ENCODE assay signal across 15 cellular contexts in the genomic region with DNA sequence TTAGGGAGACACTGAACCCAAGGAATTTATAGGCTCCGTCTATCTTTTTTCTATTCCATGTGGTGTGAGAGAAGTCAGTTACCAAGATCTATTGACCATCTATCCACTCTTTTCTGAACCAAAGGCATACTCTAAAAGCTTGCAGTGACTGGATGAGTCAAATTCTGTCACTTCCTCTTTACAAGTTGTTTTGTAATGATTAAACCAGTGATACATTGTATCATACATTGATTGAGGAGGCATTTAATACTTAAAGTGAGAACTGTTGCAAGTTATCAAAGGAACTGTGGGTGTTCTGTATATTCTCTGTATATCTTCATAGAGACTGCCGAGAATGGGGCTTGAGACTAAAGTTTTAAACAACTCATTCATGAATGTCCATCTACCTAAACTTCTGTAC.
DNase-seq lines count a peak whose midpoint lies in the region; ATAC-seq, FAIRE-seq and TF ChIP-seq lines count a peak whose summit lies in the region.
"Had no signal": no experiment of that assay in that cellular context is flagged by ENCODE, and none has a peak within 500 bp of the region (broad histone marks: within the 10 kb centered on the region; RNA-seq: fewer than 3 reads in every experiment).

No MANE protein-coding gene starts in this region.

- no peaks in the 10 kb centered on the region for H3K27me3 ChIP-seq in keratinocyte (ENCODE audit: control insufficient read depth, extremely low read depth, insufficient read depth, low read length)
- H3K27me3 ChIP-seq: esophagus muscularis mucosa, neural progenitor cell, sigmoid colon had no signal

- no peaks in the 10 kb centered on the region for H3K9me3 ChIP-seq in keratinocyte (ENCODE audit: control insufficient read depth, low read depth, low read length)
- H3K9me3 ChIP-seq: esophagus muscularis mucosa, sigmoid colon had no signal

- POLR2A ChIA-PET in GM10248 (lab: Yijun Ruan, JAX) = no interaction called here

- H3K9me1 ChIP-seq in keratinocyte (ENCODE audit: control insufficient read depth, extremely low read depth, insufficient read depth, low read length) = no peaks in the 10 kb centered on the region

- H3K4me2 ChIP-seq in keratinocyte (ENCODE audit: control insufficient read depth, extremely low read depth, insufficient read depth, low read depth, low read length) = no peak overlapping the region
- H3K4me2 ChIP-seq: neural progenitor cell had no signal

- dilution Hi-C loops in keratinocyte (cut with MboI; ENCODE audit: extremely low pct_ligation_motif_present, low sequenced_read_pairs) = no loop called here

- no peaks in the 10 kb centered on the region for H4K20me1 ChIP-seq in keratinocyte (ENCODE audit: control insufficient read depth, extremely low read depth, insufficient read depth, low read length)

- H3K27ac ChIP-seq in keratinocyte (ENCODE audit: control insufficient read depth, insufficient read depth, low read length) = no peak overlapping the region
- H3K27ac ChIP-seq: esophagus muscularis mucosa, neural progenitor cell, sigmoid colon had no signal

- no peaks in the 10 kb centered on the region for H3K79me2 ChIP-seq in keratinocyte (ENCODE audit: control insufficient read depth, insufficient read depth, low read length)

- FAIRE-seq in RCC 7860 (lab: Jason Lieb, UNC) (peak; percentile 84), keratinocyte (lab: Jason Lieb, UNC) (peak; percentile 44), H54 (lab: Jason Lieb, UNC) (no peak)

- H3K4me1 ChIP-seq in keratinocyte (ENCODE audit: control insufficient read depth, extremely low read depth, insufficient read depth, low read length) = peaks cover 35% of the 10 kb centered on the region

- CTCF ChIA-PET in GM10248 (lab: Yijun Ruan, JAX) = interaction anchor here (2.6 kb wide), 1 partner anchor 11 kb away, joined by 15 read pairs; no protein-coding TSS in a partner anchor

- TF ChIP-seq CTCF in GM10248 (IDR thresholded peaks at IDR 0.05; ENCODE audit: control extremely low read depth, extremely low read depth, low read depth, missing control alignments) (no peak), keratinocyte (optimal IDR thresholded peaks at IDR 0.05 in 1 of 3, IDR thresholded peaks at IDR 0.05 in 1 of 3, conservative IDR thresholded peaks at IDR 0.05 in 1 of 3; ENCODE audit: extremely low read depth in 1 of 3, insufficient read depth in 2 of 3, low read length in 3 of 3) (no peak)

- H3K9ac ChIP-seq in keratinocyte (ENCODE audit: control insufficient read depth, extremely low read depth, insufficient read depth, low read length) = no peak overlapping the region
- H3K9ac ChIP-seq: neural progenitor cell had no signal

- DNase-seq in GM10248 (ENCODE audit: extremely low spot score) (peak; percentile 18), RCC 7860 (ENCODE audit: low spot score) (peak; percentile 51), keratinocyte (ENCODE audit: low read depth, low spot score) (no peak), NCI-H2227 (lab: John Stamatoyannopoulos, UW; ENCODE audit: unreplicated experiment) (no peak), H54 (ENCODE audit: insufficient read length, low spot score) (no peak), HuH-7 (ENCODE audit: low spot score) (no peak)
- DNase-seq: CD8-positive, alpha-beta T cell; GDM1; NCI-H1436; NCI-H524 treated with DMSO at 0.1 percent for 48 hours; Right ventricle myocardium superior; sigmoid colon had no signal

- ATAC-seq in HG02610 (IDR thresholded peaks at IDR 0.05; ENCODE audit: unreplicated experiment) = peak; percentile 54
- ATAC-seq: CD8-positive, alpha-beta T cell had no signal

- H3K36me3 ChIP-seq in keratinocyte (ENCODE audit: control insufficient read depth in 2 of 2, extremely low read depth in 1 of 2, insufficient read depth in 2 of 2, low read length in 2 of 2) = no peaks in the 10 kb centered on the region
- H3K36me3 ChIP-seq: esophagus muscularis mucosa, neural progenitor cell, sigmoid colon had no signal

- H3K4me3 ChIP-seq in keratinocyte (ENCODE audit: control insufficient read depth in 2 of 3, extremely low read depth in 1 of 3, insufficient read depth in 2 of 3, low read depth in 1 of 3, low read length in 3 of 3) = no peak overlapping the region
- H3K4me3 ChIP-seq: esophagus muscularis mucosa, neural progenitor cell, sigmoid colon had no signal

- H2AFZ ChIP-seq in keratinocyte (ENCODE audit: control insufficient read depth, low read length) = no peak overlapping the region
- H2AFZ ChIP-seq: neural progenitor cell had no signal

- TF ChIP-seq POLR2A in H54 (IDR thresholded peaks at IDR 0.05; ENCODE audit: low read depth, low read length) = no peak

Comparison
In these comparisons a context has a peak if more than half of its experiments do, and no peak if none do; other contexts are left out.
1. DNase-seq: peak in GM10248 (single experiment) and RCC 7860 (single experiment); none in keratinocyte (single experiment), NCI-H2227 (single experiment), H54 (single experiment) and HuH-7 (single experiment).